Comparison of ENCODE assay signal across 8 cellular contexts in the genomic region with DNA sequence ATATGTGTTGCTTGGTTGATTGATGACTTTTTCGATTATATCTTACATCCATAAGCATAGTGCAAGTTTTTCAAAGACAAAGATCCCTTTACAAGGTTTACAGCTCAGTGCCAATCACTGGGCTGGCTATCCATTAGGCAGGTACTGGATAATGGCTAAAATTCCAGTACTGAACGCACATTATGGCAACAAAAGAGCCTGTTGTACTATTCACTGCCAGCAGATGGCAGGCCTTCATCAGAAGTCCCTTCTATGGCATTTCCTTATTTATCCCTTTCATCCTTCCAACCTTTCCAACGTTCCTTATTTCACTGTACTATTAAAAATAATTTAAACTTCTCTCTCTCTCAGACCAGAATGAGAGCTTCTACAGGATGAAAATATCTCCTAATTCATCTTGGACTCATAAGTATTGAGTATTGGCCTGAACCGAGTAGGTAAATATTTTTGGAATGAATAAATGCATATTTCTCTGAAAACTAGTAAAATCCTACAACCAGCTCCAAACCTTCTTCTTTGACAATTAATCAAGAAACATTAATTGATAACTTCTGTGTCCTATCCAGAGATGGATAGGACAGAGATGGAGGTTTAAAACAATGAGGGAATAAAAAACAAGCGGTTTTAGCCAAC. TPM values are rescaled to one million over a fixed set of nuclear protein-coding genes. Genes with fewer than 3 reads are reported as not detected.
DNase-seq lines count a peak whose midpoint lies in the region; ATAC-seq lines count a peak whose summit lies in the region.

No MANE protein-coding gene starts in this region.

- in situ Hi-C loops in T47D (cut with HindIII; ENCODE audit: low pct_unique_long_range_greater_than_20kb, low sequenced_read_pairs): no loop called here

- H3K27ac Mint-ChIP-seq in T-helper 17 cell: no peak overlapping the region

- peaks cover 3% of the 10 kb centered on the region for H3K4me1 Mint-ChIP-seq in T-helper 17 cell

- DNase-seq in NCI-H1436 (lab: John Stamatoyannopoulos, UW) (peak; percentile 36), NCI-H1436 treated with DMSO at 0.1 percent for 48 hours (lab: John Stamatoyannopoulos, UW) (no peak), NAMALWA (ENCODE audit: low spot score) (peak; percentile 71), T-helper 17 cell (peak; percentile 19 to 29 (median 27)), T47D (ENCODE audit: low read depth in 1 of 2, low spot score in 1 of 2) (peak; percentile 63 to 79), islet precursor cell (peak; percentile 70)
- DNase-seq in stimulated activated CD4-positive, alpha-beta T cell treated with anti-CD3 and anti-CD28 coated beads, Interleukin-1b, Interleukin-23, amount 100 ng/mL, for 48 hours: peak; percentile 37

- no peaks in the 10 kb centered on the region for H3K36me3 Mint-ChIP-seq in T-helper 17 cell (ENCODE audit: low read depth)

- no peaks in the 10 kb centered on the region for H3K9me3 ChIP-seq in T-helper 17 cell (ENCODE audit: control insufficient read depth, low read length, poor library complexity, severe bottlenecking)

- ATAC-seq in T-helper 17 cell (no peak), GM19351 (IDR thresholded peaks at IDR 0.05; ENCODE audit: unreplicated experiment) (no peak)

- H3K27me3 Mint-ChIP-seq in T-helper 17 cell: no peaks in the 10 kb centered on the region

- H3K4me3 Mint-ChIP-seq in T-helper 17 cell: no peak overlapping the region

RNA-seq across cellular contexts. Expression of gene WNT8A, which starts 6.7 kb away (rescaled TPM):
- not detected for total RNA-seq in T-helper 17 cell

RNA-seq across cellular contexts. Expression of gene FAM13B, which starts 44.3 kb away (rescaled TPM):
- total RNA-seq in T-helper 17 cell: 10 to 100 TPM; 46.8 to 54.1 TPM
